Comparison of ENCODE assay signal across 8 cellular contexts in the genomic region with DNA sequence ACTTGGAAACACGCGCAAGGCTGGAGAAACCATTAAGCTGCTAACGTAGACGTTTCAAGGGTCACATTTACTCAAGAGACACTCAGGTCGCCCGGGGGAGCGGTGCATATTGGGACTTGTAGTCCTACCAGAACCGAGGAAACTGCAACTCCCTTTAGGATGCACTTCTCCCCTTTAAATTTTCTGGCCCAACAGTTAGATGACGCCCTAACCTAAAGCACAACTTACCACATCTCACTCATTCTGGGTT. TPM values are rescaled to one million over a fixed set of nuclear protein-coding genes. Genes with fewer than 3 reads are reported as not detected.
DNase-seq lines count a peak whose midpoint lies in the region; ATAC-seq and TF ChIP-seq lines count a peak whose summit lies in the region.

No MANE protein-coding gene starts in this region.

- H3K36me3 Mint-ChIP-seq in activated naive CD8-positive, alpha-beta T cell treated with anti-CD3 and anti-CD28 coated beads for 36 hours, result peaks cover 9% of the 10 kb centered on the region

- H2AFZ ChIP-seq in smooth muscle cell (ENCODE audit: low read depth), result peak overlapping the region; percentile 92

- H3K9me3 ChIP-seq in smooth muscle cell (replicated peaks; ENCODE audit: low read depth), result no peaks in the 10 kb centered on the region

- no peaks in the 10 kb centered on the region for H3K36me3 ChIP-seq in smooth muscle cell (ENCODE audit: low read depth)

- H3K27ac ChIP-seq in smooth muscle cell (ENCODE audit: low read depth), result peak overlapping the region; percentile 78

- peaks cover 24% of the 10 kb centered on the region for H3K4me1 Mint-ChIP-seq in activated naive CD8-positive, alpha-beta T cell treated with anti-CD3 and anti-CD28 coated beads for 36 hours

- no peaks in the 10 kb centered on the region for H3F3A ChIP-seq in smooth muscle cell (ENCODE audit: low read depth)

- peak overlapping the region; percentile 35 for H3K9ac ChIP-seq in smooth muscle cell (ENCODE audit: low read depth)

- TF ChIP-seq RAD21 in Ishikawa (IDR thresholded peaks at IDR 0.05; ENCODE audit: low read depth), result no peak

- ATAC-seq in GM21737 (IDR thresholded peaks at IDR 0.05; ENCODE audit: unreplicated experiment), result peak; percentile 53

- H3K27ac Mint-ChIP-seq in activated naive CD8-positive, alpha-beta T cell treated with anti-CD3 and anti-CD28 coated beads for 36 hours, result peak overlapping the region; percentile 95

- H3K4me3 ChIP-seq in iPS-11a (ENCODE audit: low read depth, low read length) (peak overlapping the region; percentile 98), smooth muscle cell (peak overlapping the region; percentile 66)

- TF ChIP-seq EP300 in Ishikawa (IDR thresholded peaks at IDR 0.05; ENCODE audit: borderline replicate concordance), result no peak; the same call in 1 of the 2 replicates

- 0% methylated on average over 9 of the region's 9 CpGs for WGBS in smooth muscle cell (ENCODE audit: low lambda C conversion rate)

- peaks cover 8% of the 10 kb centered on the region for H3K4me1 ChIP-seq in smooth muscle cell (ENCODE audit: low read depth)

- TF ChIP-seq CTCF in smooth muscle cell (IDR thresholded peaks at IDR 0.05; ENCODE audit: borderline replicate concordance, insufficient read depth, poor library complexity, severe bottlenecking), result no peak

- no peaks in the 10 kb centered on the region for H3K9me3 Mint-ChIP-seq in activated naive CD8-positive, alpha-beta T cell treated with anti-CD3 and anti-CD28 coated beads for 36 hours

- no peaks in the 10 kb centered on the region for H4K20me1 ChIP-seq in smooth muscle cell (ENCODE audit: low read depth)

- H3K4me3 Mint-ChIP-seq in activated naive CD8-positive, alpha-beta T cell treated with anti-CD3 and anti-CD28 coated beads for 36 hours, result peak overlapping the region; percentile 94

- no peaks in the 10 kb centered on the region for H3K27me3 ChIP-seq in smooth muscle cell (ENCODE audit: low read depth)

- H3K27me3 Mint-ChIP-seq in activated naive CD8-positive, alpha-beta T cell treated with anti-CD3 and anti-CD28 coated beads for 36 hours, result peaks cover 3% of the 10 kb centered on the region

- peaks cover 42% of the 10 kb centered on the region for H3K79me2 ChIP-seq in smooth muscle cell (ENCODE audit: low read depth)

- H3K4me2 ChIP-seq in smooth muscle cell, result peak overlapping the region; percentile 82

- DNase-seq in NCI-H2029 (lab: John Stamatoyannopoulos, UW) (peak; percentile 95), NCI-H2029 treated with DMSO at 0.1 percent for 48 hours (lab: John Stamatoyannopoulos, UW) (no peak), smooth muscle cell (lab: John Stamatoyannopoulos, UW; ENCODE audit: unreplicated experiment) (peak; percentile 86), DMS153 treated with DMSO at 0.1 percent for 48 hours (lab: John Stamatoyannopoulos, UW; ENCODE audit: unreplicated experiment) (no peak)
- DNase-seq in activated naive CD8-positive, alpha-beta T cell treated with anti-CD3 and anti-CD28 coated beads for 36 hours, result no peak

TF ChIP-seq in Ishikawa, 13 proteins besides CTCF, POLR2A, EP300 and RAD21:
- peak; percentile 66 for TF ChIP-seq YY1 (IDR thresholded peaks at IDR 0.05; ENCODE audit: low read depth)
- no peak for TF ChIP-seq CEBPB (IDR thresholded peaks at IDR 0.05)
- TF ChIP-seq FOXM1 (IDR thresholded peaks at IDR 0.05; ENCODE audit: borderline replicate concordance, low read depth), result no peak
- TF ChIP-seq TCF12 (IDR thresholded peaks at IDR 0.05; ENCODE audit: low read depth), result no peak

RNA-seq across cellular contexts. Expression of a gene that starts 0.4 kb away (rescaled TPM):
- total RNA-seq in activated naive CD8-positive, alpha-beta T cell treated with anti-CD3 and anti-CD28 coated beads for 36 hours, result 10 to 100 TPM; 22.1 to 25.1 TPM
- 59.3 and 76.0 TPM in 2 replicates for total RNA-seq in smooth muscle cell
- polyA plus RNA-seq in smooth muscle cell, result 9.6 TPM in 2 replicates

Comparison
In these comparisons a context has a peak if more than half of its experiments do, and no peak if none do; other contexts are left out.
1. DNase-seq: peak in NCI-H2029 (single experiment) and smooth muscle cell (single experiment); none in NCI-H2029 treated with DMSO at 0.1 percent for 48 hours (single experiment), activated naive CD8-positive, alpha-beta T cell treated with anti-CD3 and anti-CD28 coated beads for 36 hours (single experiment) and DMS153 treated with DMSO at 0.1 percent for 48 hours (single experiment).